8 cellular contexts compared by ENCODE assay signal in the genomic region with DNA sequence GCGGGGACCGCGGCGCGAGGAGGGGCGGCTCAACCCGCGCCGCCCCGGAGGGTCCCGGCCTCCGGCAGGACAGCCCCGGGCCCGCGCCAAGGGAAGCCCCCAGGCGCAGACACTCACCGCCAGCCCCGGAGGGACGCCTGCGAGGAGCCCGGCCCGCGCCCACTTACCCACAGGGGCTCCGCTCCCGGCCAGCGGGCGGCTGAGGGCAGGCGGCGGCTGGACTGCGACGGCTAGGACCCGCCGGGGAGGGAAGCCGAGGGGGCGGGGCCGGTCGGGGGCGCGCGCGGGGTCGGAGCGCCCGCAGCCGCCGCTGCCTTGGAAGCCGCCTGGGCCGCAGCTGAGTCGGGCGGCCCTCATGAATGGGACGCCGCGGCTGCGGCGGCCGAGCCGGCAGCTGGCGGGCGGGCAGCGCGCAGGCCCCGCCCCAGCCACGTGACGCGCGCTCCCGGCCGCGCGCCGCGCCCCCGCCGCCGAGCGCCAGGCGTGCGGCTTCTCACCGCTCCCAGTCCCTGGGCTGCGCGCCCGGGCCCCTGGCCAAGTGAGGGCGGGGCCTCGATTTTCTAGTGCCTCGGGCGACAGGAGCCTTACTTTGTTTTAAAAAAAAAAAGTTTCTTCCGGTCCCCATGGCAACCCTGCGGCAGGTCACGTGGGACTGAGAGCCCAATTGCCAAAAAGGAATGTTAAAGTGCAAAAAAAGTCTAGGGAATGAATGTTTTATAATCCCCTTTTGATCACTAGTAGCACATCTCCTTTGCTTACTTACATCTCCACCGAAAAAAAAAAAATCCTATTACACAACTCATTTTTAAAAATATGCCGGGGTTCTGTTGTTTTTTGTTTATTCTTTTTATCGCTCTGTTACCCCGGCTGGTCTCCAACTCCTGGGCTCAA. TPM values are rescaled to one million over a fixed set of nuclear protein-coding genes. Genes with fewer than 3 reads are reported as not detected.
DNase-seq lines count a peak whose midpoint lies in the region; ATAC-seq and TF ChIP-seq lines count a peak whose summit lies in the region.

A gene with protein sequence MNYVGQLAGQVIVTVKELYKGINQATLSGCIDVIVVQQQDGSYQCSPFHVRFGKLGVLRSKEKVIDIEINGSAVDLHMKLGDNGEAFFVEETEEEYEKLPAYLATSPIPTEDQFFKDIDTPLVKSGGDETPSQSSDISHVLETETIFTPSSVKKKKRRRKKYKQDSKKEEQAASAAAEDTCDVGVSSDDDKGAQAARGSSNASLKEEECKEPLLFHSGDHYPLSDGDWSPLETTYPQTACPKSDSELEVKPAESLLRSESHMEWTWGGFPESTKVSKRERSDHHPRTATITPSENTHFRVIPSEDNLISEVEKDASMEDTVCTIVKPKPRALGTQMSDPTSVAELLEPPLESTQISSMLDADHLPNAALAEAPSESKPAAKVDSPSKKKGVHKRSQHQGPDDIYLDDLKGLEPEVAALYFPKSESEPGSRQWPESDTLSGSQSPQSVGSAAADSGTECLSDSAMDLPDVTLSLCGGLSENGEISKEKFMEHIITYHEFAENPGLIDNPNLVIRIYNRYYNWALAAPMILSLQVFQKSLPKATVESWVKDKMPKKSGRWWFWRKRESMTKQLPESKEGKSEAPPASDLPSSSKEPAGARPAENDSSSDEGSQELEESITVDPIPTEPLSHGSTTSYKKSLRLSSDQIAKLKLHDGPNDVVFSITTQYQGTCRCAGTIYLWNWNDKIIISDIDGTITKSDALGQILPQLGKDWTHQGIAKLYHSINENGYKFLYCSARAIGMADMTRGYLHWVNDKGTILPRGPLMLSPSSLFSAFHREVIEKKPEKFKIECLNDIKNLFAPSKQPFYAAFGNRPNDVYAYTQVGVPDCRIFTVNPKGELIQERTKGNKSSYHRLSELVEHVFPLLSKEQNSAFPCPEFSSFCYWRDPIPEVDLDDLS (minus strand): TSS at position 225 of the 891 bp plus-strand sequence. CDS start 52,304 bp downstream, outside the sequence.

- no peaks in the 10 kb centered on the region for H3K9me3 ChIP-seq in left lung

- no peaks in the 10 kb centered on the region for H3K27me3 ChIP-seq in left lung

- H3K4me1 ChIP-seq in left lung, result peaks cover 30 to 84% of the 10 kb centered on the region in 2 donors

- DNase-seq in CD1c-positive myeloid dendritic cell (ENCODE audit: extremely low spot score) (peak; percentile 99), NCI-H774 (lab: John Stamatoyannopoulos, UW) (peak; percentile 96), dermis blood vessel endothelial cell (peak; percentile 98), left lung (peak; percentile 98 to 100)
- peak; percentile 92 to 94 for DNase-seq in activated CD4-positive, alpha-beta T cell treated with anti-CD3 and anti-CD28 coated beads, Interleukin-2, amount 50 U/mL, for 4 hours
- DNase-seq in stimulated activated CD4-positive, alpha-beta T cell treated with anti-CD3 and anti-CD28 coated beads, Interleukin-2, amount 100 ng/mL, for 4 hours (ENCODE audit: low read depth), result peak; percentile 95

- ATAC-seq in GM19438 (IDR thresholded peaks at IDR 0.05; ENCODE audit: low read depth, unreplicated experiment) (peak; percentile 85), HG03571 (IDR thresholded peaks at IDR 0.05; ENCODE audit: unreplicated experiment) (peak; percentile 84), left lung (peak; percentile 74)

- H3K27ac ChIP-seq in left lung, result peak within 1 kb of the TSS; percentile 97 to 99

- H3K4me3 ChIP-seq in left lung, result peak within 1 kb of the TSS; percentile 60 to 82

- no peak for TF ChIP-seq CTCF in left lung (IDR thresholded peaks at IDR 0.05)

- H3K36me3 ChIP-seq in left lung, result peaks cover 0 to under 1% of the 10 kb centered on the region in 2 donors

- intact Hi-C loops in left lung (cut with DNase I), result no loop called here

RNA-seq across cellular contexts. Expression of the gene that starts here (rescaled TPM):
- total RNA-seq in dermis blood vessel endothelial cell, result 36.9 and 43.3 TPM in 2 replicates
- 10 to 100 TPM; 47.3 to 63.2 TPM for total RNA-seq in left lung

Comparison
In these comparisons a context has a peak if more than half of its experiments do, and no peak if none do; other contexts are left out.
1. Peak in every context shown above with its lines: DNase-seq, ATAC-seq, H3K4me3 ChIP-seq and H3K27ac ChIP-seq.